Comparison of ENCODE assay signal across 8 cellular contexts in the genomic region with DNA sequence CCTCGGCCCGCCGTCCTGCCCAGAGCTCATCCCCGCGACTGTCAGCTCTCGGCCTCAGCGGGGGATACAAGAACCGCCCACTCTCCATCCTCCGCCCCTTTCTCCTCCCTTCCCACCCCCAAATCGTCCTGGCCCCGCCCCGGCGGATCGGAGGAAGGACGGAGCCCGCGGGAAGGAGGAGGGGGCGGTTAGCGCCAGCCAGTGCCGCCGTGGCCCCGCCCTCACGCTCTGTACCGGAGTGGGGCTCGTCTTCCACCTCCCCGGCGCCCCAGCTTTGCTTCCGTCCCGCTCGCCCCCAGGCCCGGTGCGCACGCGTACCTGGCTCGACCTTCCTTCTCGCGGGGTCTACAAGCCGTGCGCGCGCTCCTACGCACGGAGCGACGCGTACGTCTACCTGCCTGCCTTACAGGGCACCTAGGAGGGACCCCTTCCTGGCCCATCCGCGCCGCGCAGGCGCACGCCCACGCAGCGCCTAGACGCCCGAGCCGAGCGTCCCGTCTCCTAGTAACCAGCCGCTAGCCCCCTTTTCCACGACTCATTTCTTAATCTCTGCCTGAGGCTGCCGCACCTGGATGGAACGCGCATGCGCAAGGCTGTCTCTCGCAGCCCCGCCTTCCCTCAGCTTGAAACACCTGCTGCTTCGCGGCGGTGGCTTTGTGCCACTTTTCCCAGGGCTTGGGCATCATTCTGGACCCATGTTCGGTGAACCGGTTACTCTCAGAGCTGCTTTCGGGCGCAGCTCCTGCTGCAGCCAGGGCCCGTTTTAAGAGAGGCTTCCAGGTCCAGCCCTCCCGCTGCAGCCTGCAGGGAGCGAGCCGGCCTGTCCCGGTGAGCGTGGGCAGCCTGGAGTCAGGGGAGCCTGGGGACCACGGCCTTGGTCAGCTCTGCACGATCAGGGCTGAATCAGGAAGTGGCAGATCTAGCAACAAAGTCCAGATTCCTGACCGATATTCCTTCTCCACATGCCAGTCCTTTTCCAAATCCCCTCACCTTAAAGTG. TPM values are rescaled to one million over a fixed set of nuclear protein-coding genes. Genes with fewer than 3 reads are reported as not detected.
DNase-seq lines count a peak whose midpoint lies in the region; ATAC-seq, FAIRE-seq and TF ChIP-seq lines count a peak whose summit lies in the region.

A gene with protein sequence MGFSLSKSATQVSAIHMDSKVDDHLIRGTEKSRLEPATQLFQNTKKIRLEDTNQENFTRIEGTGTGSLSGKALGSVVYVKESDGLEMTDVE (plus strand): TSS at position 598 of the 999 bp plus-strand sequence. CDS start 8,852 bp downstream, outside the sequence.

- H3K36me3 ChIP-seq in kidney epithelial cell (ENCODE audit: control insufficient read depth, insufficient read depth, low read length): no peaks in the 10 kb centered on the region

- no peak for TF ChIP-seq CTCF in kidney epithelial cell (IDR thresholded peaks at IDR 0.05; ENCODE audit: insufficient read depth, low read length, poor library complexity, severe bottlenecking)

- H3K27me3 ChIP-seq in kidney epithelial cell (ENCODE audit: control insufficient read depth, insufficient read depth, low read length): no peaks in the 10 kb centered on the region

- ATAC-seq in HG03439 (IDR thresholded peaks at IDR 0.05; ENCODE audit: unreplicated experiment): peak; percentile 92

- peak within 1 kb of the TSS; percentile 83 for H3K4me3 ChIP-seq in kidney epithelial cell (ENCODE audit: low read depth, low read length)

- DNase-seq in Ammon's horn (ENCODE audit: low spot score): peak; percentile 97
- DNase-seq in GM19239 (ENCODE audit: insufficient read length, low spot score): peak; percentile 64
- peak; percentile 81 for DNase-seq in NCI-H460 (ENCODE audit: extremely low read depth, low read depth)
- peak; percentile 95 for DNase-seq in activated CD4-positive, alpha-beta T cell treated with anti-CD3 and anti-CD28 coated beads for 1 hour
- peak; percentile 95 for DNase-seq in cerebellum (ENCODE audit: low spot score)
- peak; percentile 60 for DNase-seq in kidney epithelial cell (ENCODE audit: low read depth)
- DNase-seq in stimulated activated CD4-positive, alpha-beta T cell treated with anti-CD3 and anti-CD28 coated beads, Interleukin-15, amount 100 ng/mL, for 24 hours: peak; percentile 98

- FAIRE-seq in GM19239 (lab: Jason Lieb, UNC): peak; percentile 92

RNA-seq across cellular contexts. Expression of the gene that starts here (rescaled TPM):
- 0.27 TPM in 1 of 2 replicates, not detected in the other for total RNA-seq in NCI-H460 (2014; rRNA removed; shearing (Covaris generic))
- polyA plus RNA-seq in NCI-H460 (2014; cell fraction: nucleus; rRNA removed): not detected in 2 replicates
- total RNA-seq in cerebellum: 5.5 TPM
- total RNA-seq in kidney epithelial cell: 6.7 and 7.8 TPM in 2 replicates

Comparison
In these comparisons a context has a peak if more than half of its experiments do, and no peak if none do; other contexts are left out.
1. Peak in every context shown above with its lines: DNase-seq, ATAC-seq and H3K4me3 ChIP-seq.
2. Peak in DNase-seq in NCI-H460; RNA of the gene not detected or under 1 TPM.